In the genomic region with DNA sequence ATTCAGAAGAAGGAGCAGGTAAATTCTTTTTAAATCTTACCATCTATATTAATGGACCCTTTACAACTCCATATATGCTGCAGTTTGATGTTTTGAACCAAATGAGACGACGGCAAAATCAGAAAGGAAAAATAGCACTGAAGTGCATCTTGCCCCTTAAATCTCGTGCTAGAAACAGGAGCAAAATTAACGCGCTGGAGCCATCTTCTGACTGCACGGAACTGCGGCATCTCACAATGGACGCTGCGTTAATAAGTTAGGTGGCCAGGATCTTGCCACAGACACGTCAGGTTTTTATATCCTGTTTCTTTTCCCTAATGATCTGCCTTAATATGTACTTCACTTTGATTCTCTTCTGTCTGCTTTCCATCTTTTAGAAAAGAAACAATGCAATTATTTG, we compare ENCODE assay signal across 9 cellular contexts.
DNase-seq lines count a peak whose midpoint lies in the region; ATAC-seq, FAIRE-seq and TF ChIP-seq lines count a peak whose summit lies in the region.
"Had no signal": no experiment of that assay in that cellular context is flagged by ENCODE, and none has a peak within 500 bp of the region (broad histone marks: within the 10 kb centered on the region; RNA-seq: fewer than 3 reads in every experiment).

No MANE protein-coding gene starts in this region.

- DNase-seq in DMS53 (lab: John Stamatoyannopoulos, UW), result peak; percentile 54
- DNase-seq in NCI-H2107 treated with DMSO at 0.1 percent for 48 hours (lab: John Stamatoyannopoulos, UW; ENCODE audit: unreplicated experiment), result peak; percentile 76
- DNase-seq in endothelial cell of umbilical vein (ENCODE audit: low read depth, low spot score), result peak; percentile 14
- no peak for DNase-seq in osteoblast (ENCODE audit: insufficient read length, low spot score, missing footprints)
- no peak for DNase-seq in NK-92 (lab: John Stamatoyannopoulos, UW; ENCODE audit: unreplicated experiment)
- DNase-seq in GF-D8 (lab: John Stamatoyannopoulos, UW), result no peak
- DNase-seq: activated CD4-positive, alpha-beta T cell treated with anti-CD3 and anti-CD28 coated beads, Interleukin-2, amount 50 U/mL, for 1 hour had no signal

- H3K4me1 ChIP-seq in endothelial cell of umbilical vein (ENCODE audit: control insufficient read depth, extremely low read depth, insufficient read depth, low read length) (no peaks in the 10 kb centered on the region), osteoblast (ENCODE audit: insufficient read depth, low read length) (peaks cover 20% of the 10 kb centered on the region)

- TF ChIP-seq POLR2A in endothelial cell of umbilical vein (IDR thresholded peaks at IDR 0.05; ENCODE audit: low read depth, low read length), result no peak

- H3K4me2 ChIP-seq in endothelial cell of umbilical vein (ENCODE audit: insufficient read depth, low read length) (no peak overlapping the region), osteoblast (ENCODE audit: insufficient read depth, low read length) (peak overlapping the region; percentile 72)

- no peak overlapping the region for H3K4me3 ChIP-seq in endothelial cell of umbilical vein (replicated peaks in 1 of 3; ENCODE audit: insufficient read depth in 1 of 3, low read depth in 1 of 3, low read length in 3 of 3)
- peak overlapping the region; percentile 38 for H3K4me3 ChIP-seq in osteoblast (ENCODE audit: insufficient read depth, low read length)

- no peaks in the 10 kb centered on the region for H3K9me3 ChIP-seq in endothelial cell of umbilical vein (replicated peaks; ENCODE audit: control insufficient read depth, insufficient read depth, low read length)
- no peaks in the 10 kb centered on the region for H3K9me3 ChIP-seq in osteoblast (ENCODE audit: low read depth, low read length)

- no peak overlapping the region for H3K9ac ChIP-seq in endothelial cell of umbilical vein (replicated peaks; ENCODE audit: extremely low read depth, insufficient read depth, low read length)

- CTCF ChIA-PET in endothelial cell of umbilical vein (lab: Charles Lee), result interaction anchor here (0.6 to 1.7 kb wide), 4 partner anchors 325 to 1594 kb away, joined by 3 to 13 read pairs (median 5); no protein-coding TSS in a partner anchor

- H3K27me3 ChIP-seq in endothelial cell of umbilical vein (ENCODE audit: control insufficient read depth in 2 of 2, insufficient read depth in 2 of 2, low read length in 2 of 2), result no peaks in the 10 kb centered on the region
- H3K27me3 ChIP-seq in osteoblast (ENCODE audit: insufficient read depth, low read length), result no peaks in the 10 kb centered on the region

- dilution Hi-C loops in endothelial cell of umbilical vein (cut with MboI; ENCODE audit: extremely low pct_ligation_motif_present, low sequenced_read_pairs), result no loop called here

- H3K36me3 ChIP-seq in endothelial cell of umbilical vein (ENCODE audit: control insufficient read depth in 2 of 2, extremely low read depth in 1 of 2, insufficient read depth in 2 of 2, low read length in 2 of 2) (no peaks in the 10 kb centered on the region), osteoblast (ENCODE audit: insufficient read depth, low read length) (no peaks in the 10 kb centered on the region)

- H2AFZ ChIP-seq in endothelial cell of umbilical vein (ENCODE audit: low read depth, low read length), result peak overlapping the region; percentile 43
- H2AFZ ChIP-seq in osteoblast (ENCODE audit: low read length), result peak overlapping the region; percentile 95

- ATAC-seq in GM21723 (IDR thresholded peaks at IDR 0.05; ENCODE audit: unreplicated experiment), result no peak
- ATAC-seq in GM19324 (IDR thresholded peaks at IDR 0.05; ENCODE audit: low FRiP score, unreplicated experiment), result no peak

- intact Hi-C loops in endothelial cell of umbilical vein (cut with micrococcal nuclease), result loop anchor here (5.0 kb wide), 1 partner anchor 1594 kb away; no protein-coding TSS in a partner anchor

- TF ChIP-seq CTCF in endothelial cell of umbilical vein (IDR thresholded peaks at IDR 0.05; ENCODE audit: extremely low read depth in 1 of 2, insufficient read depth in 1 of 2, low read depth in 1 of 2, low read length in 2 of 2) (no peak), osteoblast (IDR thresholded peaks at IDR 0.05; ENCODE audit: extremely low read depth, low read depth, low read length) (peak; percentile 60)

- H3K79me2 ChIP-seq in endothelial cell of umbilical vein (ENCODE audit: control insufficient read depth, insufficient read depth, low read length) (no peaks in the 10 kb centered on the region), osteoblast (ENCODE audit: insufficient read depth, low read length) (no peaks in the 10 kb centered on the region)

- FAIRE-seq in endothelial cell of umbilical vein (lab: Jason Lieb, UNC), result peak; percentile 77

- no peak overlapping the region for H3K27ac ChIP-seq in endothelial cell of umbilical vein (ENCODE audit: insufficient read depth, low read depth, low read length)
- H3K27ac ChIP-seq in osteoblast (ENCODE audit: low read depth, low read length), result no peak overlapping the region

- H4K20me1 ChIP-seq in endothelial cell of umbilical vein (replicated peaks; ENCODE audit: control insufficient read depth, extremely low read depth, insufficient read depth, low read length) (no peaks in the 10 kb centered on the region), osteoblast (ENCODE audit: insufficient read depth, low read length) (no peaks in the 10 kb centered on the region)

- no peaks in the 10 kb centered on the region for H3K9me1 ChIP-seq in endothelial cell of umbilical vein (replicated peaks; ENCODE audit: control insufficient read depth, extremely low read depth, insufficient read depth, low read length)

- no TSS peak for BruUV-seq in endothelial cell of umbilical vein (replicated peaks; lab: Mats Ljungman, UMichigan)

- POLR2A ChIA-PET in endothelial cell of umbilical vein (lab: Charles Lee), result no interaction called here

TF ChIP-seq in endothelial cell of umbilical vein, 7 proteins besides CTCF, POLR2A, EP300 and RAD21:
- no peak for TF ChIP-seq EZH2 (IDR thresholded peaks at IDR 0.05; ENCODE audit: borderline replicate concordance, low read depth, low read length, severe bottlenecking)
- no peak for TF ChIP-seq FOS (IDR thresholded peaks at IDR 0.05; ENCODE audit: borderline replicate concordance, insufficient read depth, low read length)
- no peak for TF ChIP-seq JUN (IDR thresholded peaks at IDR 0.05; ENCODE audit: borderline replicate concordance, insufficient read depth, insufficient read length, low read depth)
- no peak for TF ChIP-seq POLR2AphosphoS5 (IDR thresholded peaks at IDR 0.05; ENCODE audit: insufficient read depth, low read depth, low read length)
- no peak for TF ChIP-seq GATA2 (IDR thresholded peaks at IDR 0.05; ENCODE audit: insufficient read depth, insufficient read length, low read depth, low read length)
- no peak for TF ChIP-seq MYC (IDR thresholded peaks at IDR 0.05; ENCODE audit: low read depth, low read length)
- TF ChIP-seq, protein P1, sequence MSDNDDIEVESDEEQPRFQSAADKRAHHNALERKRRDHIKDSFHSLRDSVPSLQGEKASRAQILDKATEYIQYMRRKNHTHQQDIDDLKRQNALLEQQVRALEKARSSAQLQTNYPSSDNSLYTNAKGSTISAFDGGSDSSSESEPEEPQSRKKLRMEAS (IDR thresholded peaks at IDR 0.05; ENCODE audit: insufficient read depth, insufficient read length), result no peak
TF ChIP-seq in endothelial cell of umbilical vein: peak in this region for 0.

Comparison
In these comparisons a context has a peak if more than half of its experiments do, and no peak if none do; other contexts are left out.
1. DNase-seq: peak in DMS53 (single experiment), NCI-H2107 treated with DMSO at 0.1 percent for 48 hours (single experiment) and endothelial cell of umbilical vein (single experiment); none in osteoblast (single experiment), NK-92 (single experiment) and GF-D8 (single experiment).